ENCODE assay signal across 8 cellular contexts in genomic region chr1:173914366-173914871, GRCh38. TPM values are rescaled to one million over a fixed set of nuclear protein-coding genes. Genes with fewer than 3 reads are reported as not detected.
A peak's percentile ranks its signal among the peaks of the same experiment; 100 is the strongest.
DNase-seq lines count a peak whose midpoint lies in the region; ATAC-seq and TF ChIP-seq lines count a peak whose summit lies in the region.

No MANE protein-coding gene starts in this region.

- no peaks in the 10 kb centered on the region for H3K4me1 Mint-ChIP-seq in stimulated activated naive CD8-positive, alpha-beta T cell treated with anti-CD3 and anti-CD28 coated beads, Interleukin-15, amount 100 ng/mL, for 72 hours
- H3K4me1 Mint-ChIP-seq in osteocyte (ENCODE audit: unreplicated experiment), result no peaks in the 10 kb centered on the region

- no peaks in the 10 kb centered on the region for H3K36me3 Mint-ChIP-seq in osteocyte (ENCODE audit: unreplicated experiment)

- no peak overlapping the region for H3K4me3 ChIP-seq in body of pancreas

- H3K9me3 ChIP-seq in body of pancreas, result no peaks in the 10 kb centered on the region

- intact Hi-C loops in body of pancreas (cut with DNase I), result no loop called here

- WGBS in body of pancreas, 2 donors, result 69 to 71% methylated on average over 13 of the region's 13 CpGs

- no peak for TF ChIP-seq POLR2A in body of pancreas (IDR thresholded peaks at IDR 0.05)

- peak; percentile 38 to 58 (median 40) for TF ChIP-seq CTCF in body of pancreas (IDR thresholded peaks at IDR 0.05)
- TF ChIP-seq CTCF in osteocyte (IDR thresholded peaks at IDR 0.05), result peak; percentile 48

- H3K4me1 ChIP-seq in body of pancreas, result no peaks in the 10 kb centered on the region

- no peak overlapping the region for H3K27ac ChIP-seq in body of pancreas

- no peak overlapping the region for H3K4me3 Mint-ChIP-seq in stimulated activated naive CD8-positive, alpha-beta T cell treated with anti-CD3 and anti-CD28 coated beads, Interleukin-15, amount 100 ng/mL, for 72 hours
- no peak overlapping the region for H3K4me3 Mint-ChIP-seq in osteocyte (ENCODE audit: unreplicated experiment)

- no peaks in the 10 kb centered on the region for H3K9me3 Mint-ChIP-seq in stimulated activated naive CD8-positive, alpha-beta T cell treated with anti-CD3 and anti-CD28 coated beads, Interleukin-15, amount 100 ng/mL, for 72 hours
- peaks cover 3% of the 10 kb centered on the region for H3K9me3 Mint-ChIP-seq in osteocyte (ENCODE audit: unreplicated experiment)

- peak; percentile 36 for DNase-seq in stimulated activated naive CD8-positive, alpha-beta T cell treated with anti-CD3 and anti-CD28 coated beads, Interleukin-15, Interleukin-2, amounts not matched to agents 100 U/mL and 50 U/mL, for 24 hours
- DNase-seq in stimulated activated naive CD8-positive, alpha-beta T cell treated with anti-CD3 and anti-CD28 coated beads, Interleukin-15, amount 100 ng/mL, for 72 hours, result no peak
- DNase-seq in NCI-H69 (lab: John Stamatoyannopoulos, UW) (peak; percentile 56), body of pancreas (peak; percentile 31 to 70 (median 52)), osteocyte (ENCODE audit: extremely low spot score, unreplicated experiment) (no peak), NCI-H128 (lab: John Stamatoyannopoulos, UW; ENCODE audit: unreplicated experiment) (no peak), dedifferentiated amniotic fluid mesenchymal stem cell (ENCODE audit: extremely low spot score) (no peak)

- H3K36me3 ChIP-seq in body of pancreas (replicated peaks in 1 of 2; ENCODE audit: insufficient read depth in 1 of 2, low read depth in 2 of 2), result no peaks in the 10 kb centered on the region

- no peak overlapping the region for H3K27ac Mint-ChIP-seq in stimulated activated naive CD8-positive, alpha-beta T cell treated with anti-CD3 and anti-CD28 coated beads, Interleukin-15, amount 100 ng/mL, for 72 hours
- no peak overlapping the region for H3K27ac Mint-ChIP-seq in osteocyte (ENCODE audit: unreplicated experiment)

- H3K27me3 ChIP-seq in body of pancreas, result no peaks in the 10 kb centered on the region

- no peak for ATAC-seq in stimulated activated naive CD8-positive, alpha-beta T cell treated with anti-CD3 and anti-CD28 coated beads, Interleukin-15, Interleukin-2, amounts not matched to agents 100 U/mL and 50 U/mL, for 24 hours
- ATAC-seq in stimulated activated naive CD8-positive, alpha-beta T cell treated with anti-CD3 and anti-CD28 coated beads, Interleukin-15, amount 100 ng/mL, for 72 hours, result no peak
- ATAC-seq in body of pancreas (peak; percentile 60), GM18907 (IDR thresholded peaks at IDR 0.05; ENCODE audit: unreplicated experiment) (no peak)

- H3K27me3 Mint-ChIP-seq in stimulated activated naive CD8-positive, alpha-beta T cell treated with anti-CD3 and anti-CD28 coated beads, Interleukin-15, amount 100 ng/mL, for 72 hours, result peaks cover 5% of the 10 kb centered on the region
- H3K27me3 Mint-ChIP-seq in osteocyte (ENCODE audit: unreplicated experiment), result no peaks in the 10 kb centered on the region

RNA-seq across cellular contexts. Expression of gene SERPINC1, which starts 2.7 kb away (rescaled TPM):
- total RNA-seq in body of pancreas (not detected), osteocyte (0.40 TPM in 1 of 2 replicates, not detected in the other)

RNA-seq across cellular contexts. Expression of gene ZBTB37, which starts 46.2 kb away (rescaled TPM):
- total RNA-seq in body of pancreas (1 to 10 TPM; 6.2 to 6.6 TPM), osteocyte (15.0 and 15.3 TPM in 2 replicates)

RNA-seq across cellular contexts. Expression of gene GAS5, which starts 46.6 kb away (rescaled TPM):
- total RNA-seq in body of pancreas (100 to 1,000 TPM; 413 to 570 TPM), osteocyte (529 and 549 TPM in 2 replicates)

Comparison
In these comparisons a context has a peak if more than half of its experiments do, and no peak if none do; other contexts are left out.
1. DNase-seq: peak in stimulated activated naive CD8-positive, alpha-beta T cell treated with anti-CD3 and anti-CD28 coated beads, Interleukin-15, Interleukin-2, amounts not matched to agents 100 U/mL and 50 U/mL, for 24 hours (single experiment), NCI-H69 (single experiment) and body of pancreas (4 of 4); none in stimulated activated naive CD8-positive, alpha-beta T cell treated with anti-CD3 and anti-CD28 coated beads, Interleukin-15, amount 100 ng/mL, for 72 hours (0 of 2), osteocyte (single experiment), NCI-H128 (single experiment) and dedifferentiated amniotic fluid mesenchymal stem cell (single experiment).